ENCODE assay signal across 8 cellular contexts in genomic region chr4:184473265-184473514, GRCh38. TPM values are rescaled to one million over a fixed set of nuclear protein-coding genes. Genes with fewer than 3 reads are reported as not detected.
DNase-seq lines count a peak whose midpoint lies in the region; ATAC-seq and TF ChIP-seq lines count a peak whose summit lies in the region.

No MANE protein-coding gene starts in this region.

- no peak overlapping the region for H2AFZ ChIP-seq in neuron (ENCODE audit: low read depth, low read length)

- intact Hi-C loops in dorsolateral prefrontal cortex (cut with DNase I), result loop anchor here (2.0 to 10.0 kb wide), 6 partner anchors 54 to 206 kb away; no protein-coding TSS in a partner anchor
- intact Hi-C loops in activated CD8-positive, alpha-beta T cell treated with anti-CD3 and anti-CD28 coated beads for 36 hours (cut with micrococcal nuclease), result loop anchor here (5.0 kb wide), 2 partner anchors 174 to 191 kb away; partner anchors contain the start of genes CASP3 and PRIMPOL

- H3K4me3 Mint-ChIP-seq in activated CD8-positive, alpha-beta T cell treated with anti-CD3 and anti-CD28 coated beads for 36 hours, result no peak overlapping the region

- peak overlapping the region in 56 of 59 donors; percentile 82 to 100 (median 98) for H3K27ac ChIP-seq in dorsolateral prefrontal cortex

- H3K36me3 Mint-ChIP-seq in activated CD8-positive, alpha-beta T cell treated with anti-CD3 and anti-CD28 coated beads for 36 hours (ENCODE audit: low read depth), result peaks cover 45% of the 10 kb centered on the region

- ATAC-seq in HG03439 (IDR thresholded peaks at IDR 0.05; ENCODE audit: unreplicated experiment), result peak; percentile 11
- no peak for ATAC-seq in activated CD8-positive, alpha-beta T cell treated with anti-CD3 and anti-CD28 coated beads for 36 hours

- no peaks in the 10 kb centered on the region for H3K9me3 ChIP-seq in ES-I3 (ENCODE audit: control insufficient read depth, insufficient read depth, low read length)
- no peaks in the 10 kb centered on the region for H3K9me3 ChIP-seq in neuron (ENCODE audit: low read length)

- H3K4me3 ChIP-seq in dorsolateral prefrontal cortex (peak overlapping the region; percentile 62 to 99 (median 89)), neuron (ENCODE audit: low read length) (peak overlapping the region; percentile 90)

- no peaks in the 10 kb centered on the region for H3K27me3 Mint-ChIP-seq in activated CD8-positive, alpha-beta T cell treated with anti-CD3 and anti-CD28 coated beads for 36 hours

- no peak overlapping the region for H3K27ac Mint-ChIP-seq in activated CD8-positive, alpha-beta T cell treated with anti-CD3 and anti-CD28 coated beads for 36 hours

- peaks cover 47% of the 10 kb centered on the region for H3K4me1 Mint-ChIP-seq in activated CD8-positive, alpha-beta T cell treated with anti-CD3 and anti-CD28 coated beads for 36 hours (ENCODE audit: low read depth)

- H3K27me3 ChIP-seq in dorsolateral prefrontal cortex (no peaks in the 10 kb centered on the region), neuron (ENCODE audit: insufficient read depth, low read length) (no peaks in the 10 kb centered on the region)

- H3K4me1 ChIP-seq in ES-I3 (ENCODE audit: insufficient read depth, low read length) (0 out of 2 replicates have a peak, but pooled peaks cover 3% of the 10 kb centered on the region), neuron (ENCODE audit: insufficient read depth, low read length) (peaks cover 31% of the 10 kb centered on the region)

- POLR2A ChIA-PET in activated CD8-positive, alpha-beta T cell treated with anti-CD3 and anti-CD28 coated beads for 36 hours (lab: Charles Lee), result interaction anchor here (2.8 to 5.0 kb wide), 2 partner anchors 63 to 192 kb away, joined by 9 to 40 read pairs; no protein-coding TSS in a partner anchor

- H3K9ac ChIP-seq in ES-I3 (ENCODE audit: low read depth, low read length), result peak overlapping the region; percentile 63

- H3K9me3 Mint-ChIP-seq in activated CD8-positive, alpha-beta T cell treated with anti-CD3 and anti-CD28 coated beads for 36 hours, result no peaks in the 10 kb centered on the region

- DNase-seq in dorsolateral prefrontal cortex (no peak), amniotic stem cell (lab: John Stamatoyannopoulos, UW) (no peak), NCI-H1048 (lab: John Stamatoyannopoulos, UW) (no peak)
- DNase-seq in activated CD8-positive, alpha-beta T cell treated with anti-CD3 and anti-CD28 coated beads for 36 hours, result no peak
- no peak for DNase-seq in stimulated activated CD4-positive, alpha-beta T cell treated with anti-CD3 and anti-CD28 coated beads, Interleukin-2, amount 100 ng/mL, for 48 hours

- H3K36me3 ChIP-seq in ES-I3 (ENCODE audit: insufficient read depth, low read length) (no peaks in the 10 kb centered on the region), neuron (ENCODE audit: insufficient read depth, low read length) (no peaks in the 10 kb centered on the region)

- CTCF ChIA-PET in activated CD8-positive, alpha-beta T cell treated with anti-CD3 and anti-CD28 coated beads for 36 hours (lab: Charles Lee), result interaction anchor here (1.4 to 2.8 kb wide), 2 partner anchors 26 to 208 kb away, joined by 3 to 14 read pairs; no protein-coding TSS in a partner anchor

- TF ChIP-seq CTCF in dorsolateral prefrontal cortex (IDR thresholded peaks at IDR 0.05 in 54 of 56, conservative IDR thresholded peaks at IDR 0.05 in 2 of 56; ENCODE audit: low read depth in 1 of 56, partially characterized antibody in 56 of 56), result no peak
- TF ChIP-seq CTCF in activated CD8-positive, alpha-beta T cell treated with anti-CD3 and anti-CD28 coated beads for 36 hours (IDR thresholded peaks at IDR 0.05), result no peak

RNA-seq across cellular contexts. Expression of gene IRF2, which starts 1.2 kb away (rescaled TPM):
- 10 to 100 TPM; 18.8 to 61.7 (median 33.1) TPM for total RNA-seq in dorsolateral prefrontal cortex
- total RNA-seq in activated CD8-positive, alpha-beta T cell treated with anti-CD3 and anti-CD28 coated beads for 36 hours, result 10 to 100 TPM; 48.1 to 56.4 TPM
